ENCODE assay signal across 12 cellular contexts in the genomic region with DNA sequence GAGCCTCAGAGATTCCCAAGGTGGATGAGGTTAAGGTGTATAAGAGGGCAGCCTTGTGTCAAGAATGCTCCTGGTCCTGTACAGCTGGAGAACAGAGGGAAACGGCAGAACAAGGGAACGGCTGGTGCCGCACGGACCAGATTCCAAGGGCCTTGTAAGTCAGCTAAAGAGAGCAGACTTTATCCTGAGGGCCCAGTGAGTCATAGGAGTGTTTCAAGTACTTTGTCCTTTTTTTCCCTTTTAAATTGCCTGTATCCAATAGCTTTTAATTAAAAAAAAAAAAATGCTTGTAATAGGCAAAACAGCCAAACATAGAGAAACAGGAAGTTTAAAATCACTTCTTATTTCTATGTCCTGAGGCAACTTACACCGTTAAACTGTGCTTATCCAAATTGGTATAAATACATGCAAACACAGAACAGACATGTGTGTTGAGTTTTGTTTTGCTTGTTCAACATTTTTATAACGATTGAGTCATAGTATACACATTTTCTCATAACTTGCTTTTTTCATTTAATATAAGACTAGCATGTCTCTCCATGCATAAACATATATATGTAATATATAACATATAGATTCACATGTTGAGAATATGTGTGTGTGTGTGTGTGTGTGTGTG. TPM values are rescaled to one million over a fixed set of nuclear protein-coding genes. Genes with fewer than 3 reads are reported as not detected.
DNase-seq lines count a peak whose midpoint lies in the region; ATAC-seq, FAIRE-seq and TF ChIP-seq lines count a peak whose summit lies in the region.
"Had no signal": no experiment of that assay in that cellular context is flagged by ENCODE, and none has a peak within 500 bp of the region (broad histone marks: within the 10 kb centered on the region; RNA-seq: fewer than 3 reads in every experiment).

No MANE protein-coding gene starts in this region.

- H3K9me3 ChIP-seq in kidney (ENCODE audit: control insufficient read depth in 1 of 2, low read length in 2 of 2), result no peaks in the 10 kb centered on the region
- H3K9me3 ChIP-seq: BE2C had no signal

- BruUV-seq in MCF 10A (replicated peaks; lab: Mats Ljungman, UMichigan), result no TSS peak

- peaks cover 69% of the 10 kb centered on the region for H3K4me1 Mint-ChIP-seq in MCF 10A (ENCODE audit: insufficient read depth, unreplicated experiment)
- H3K4me1 Mint-ChIP-seq in activated naive CD8-positive, alpha-beta T cell treated with anti-CD3 and anti-CD28 coated beads, Interleukin-2, amount 50 U/mL, for 24 hours, result no peaks in the 10 kb centered on the region
- H3K4me1 Mint-ChIP-seq: naive thymus-derived CD8-positive, alpha-beta T cell had no signal

- no peaks in the 10 kb centered on the region for H3K27me3 ChIP-seq in ACC112 (ENCODE audit: insufficient read depth, low read length)
- H3K27me3 ChIP-seq: BE2C had no signal

- H3K9me3 Mint-ChIP-seq in MCF 10A (ENCODE audit: unreplicated experiment), result no peaks in the 10 kb centered on the region
- H3K9me3 Mint-ChIP-seq in activated naive CD8-positive, alpha-beta T cell treated with anti-CD3 and anti-CD28 coated beads, Interleukin-2, amount 50 U/mL, for 24 hours, result no peaks in the 10 kb centered on the region
- H3K9me3 Mint-ChIP-seq: dendritic cell treated with granulocyte-macrophage colony-stimulating factor and Interleukin-4, amounts not matched to agents 40 ng/mL and 50 ng/mL, for 4 days; naive thymus-derived CD8-positive, alpha-beta T cell had no signal

- H3K4me3 Mint-ChIP-seq in MCF 10A (ENCODE audit: unreplicated experiment), result no peak overlapping the region
- H3K4me3 Mint-ChIP-seq in activated naive CD8-positive, alpha-beta T cell treated with anti-CD3 and anti-CD28 coated beads, Interleukin-2, amount 50 U/mL, for 24 hours, result no peak overlapping the region
- H3K4me3 Mint-ChIP-seq: dendritic cell treated with granulocyte-macrophage colony-stimulating factor and Interleukin-4, amounts not matched to agents 40 ng/mL and 50 ng/mL, for 4 days; naive thymus-derived CD8-positive, alpha-beta T cell had no signal

- no peak overlapping the region for H3K9ac ChIP-seq in kidney (ENCODE audit: low read length in 2 of 2)

- DNase-seq in HPDE6-E6E7 (ENCODE audit: extremely low spot score) (peak; percentile 77), MCF 10A (ENCODE audit: unreplicated experiment) (peak; percentile 82), kidney (no peak), HK-2 (ENCODE audit: unreplicated experiment) (no peak)
- no peak for DNase-seq in activated naive CD8-positive, alpha-beta T cell treated with anti-CD3 and anti-CD28 coated beads, Interleukin-2, amount 50 U/mL, for 24 hours
- DNase-seq: BE2C; naive thymus-derived CD8-positive, alpha-beta T cell had no signal

- peak overlapping the region; percentile 15; the same call in 1 of the 2 replicates for H3K4me3 ChIP-seq in ACC112 (ENCODE audit: low read depth, low read length)
- peak overlapping the region in 1 of 2 donors; percentile 7 for H3K4me3 ChIP-seq in kidney (ENCODE audit: low read length in 2 of 2)

- intact Hi-C loops in MCF 10A (cut with micrococcal nuclease), result loop anchor here (10.0 kb wide), 1 partner anchor 548 kb away; no protein-coding TSS in a partner anchor
- intact Hi-C loops in kidney (cut with DNase I), result no loop called here

- peak overlapping the region; percentile 34 for H2AFZ ChIP-seq in ACC112 (ENCODE audit: low read length, unreplicated experiment)

- POLR2A ChIA-PET in MCF 10A (lab: Yijun Ruan, JAX), result interaction anchor here (0.7 to 4.4 kb wide), 10 partner anchors 10 to 143 kb away, joined by 3 to 44 read pairs (median 5); a partner anchor contains a TSS

- H3K27ac ChIP-seq in ACC112 (ENCODE audit: low read depth, low read length), result peak overlapping the region; percentile 47
- peak overlapping the region; percentile 79 to 85 for H3K27ac ChIP-seq in kidney (ENCODE audit: low read depth in 2 of 2, low read length in 2 of 2)

- no peaks in the 10 kb centered on the region for H3K79me2 ChIP-seq in ACC112 (ENCODE audit: control insufficient read depth, insufficient read depth, low read length, unreplicated experiment)

- H3K4me1 ChIP-seq in ACC112 (ENCODE audit: control insufficient read depth, insufficient read depth, low read length, unreplicated experiment) (peaks cover 52% of the 10 kb centered on the region), kidney (ENCODE audit: control insufficient read depth in 1 of 2, insufficient read depth in 1 of 2, low read depth in 1 of 2, low read length in 2 of 2) (peaks cover 26 to 64% of the 10 kb centered on the region in 2 donors)
- H3K4me1 ChIP-seq: BE2C had no signal

- no peaks in the 10 kb centered on the region for H3K36me3 Mint-ChIP-seq in MCF 10A (ENCODE audit: insufficient read depth, unreplicated experiment)
- H3K36me3 Mint-ChIP-seq in activated naive CD8-positive, alpha-beta T cell treated with anti-CD3 and anti-CD28 coated beads, Interleukin-2, amount 50 U/mL, for 24 hours (ENCODE audit: low read depth), result no peaks in the 10 kb centered on the region
- H3K36me3 Mint-ChIP-seq: naive thymus-derived CD8-positive, alpha-beta T cell had no signal

- no peak for TF ChIP-seq CTCF in MCF 10A (IDR thresholded peaks at IDR 0.05; ENCODE audit: unreplicated experiment)
- no peak for TF ChIP-seq CTCF in kidney (IDR thresholded peaks at IDR 0.05; ENCODE audit: borderline replicate concordance, extremely low read depth, insufficient read depth)

- H3K27ac Mint-ChIP-seq in MCF 10A (ENCODE audit: low read depth, unreplicated experiment), result peak overlapping the region; percentile 82
- no peak overlapping the region for H3K27ac Mint-ChIP-seq in activated naive CD8-positive, alpha-beta T cell treated with anti-CD3 and anti-CD28 coated beads, Interleukin-2, amount 50 U/mL, for 24 hours
- H3K27ac Mint-ChIP-seq: dendritic cell treated with granulocyte-macrophage colony-stimulating factor and Interleukin-4, amounts not matched to agents 40 ng/mL and 50 ng/mL, for 4 days; naive thymus-derived CD8-positive, alpha-beta T cell had no signal

- H3K36me3 ChIP-seq in ACC112 (ENCODE audit: insufficient read depth, low read length) (no peaks in the 10 kb centered on the region), kidney (ENCODE audit: control insufficient read depth in 1 of 2, insufficient read depth in 2 of 2, low read length in 2 of 2) (no peaks in the 10 kb centered on the region)
- H3K36me3 ChIP-seq: BE2C had no signal

- CTCF ChIA-PET in MCF 10A (lab: Yijun Ruan, JAX), result interaction anchor here (0.6 to 7.6 kb wide), 8 partner anchors 11 to 139 kb away, joined by 3 to 124 read pairs (median 24); a partner anchor contains a TSS

- peak; percentile 76 for FAIRE-seq in kidney (lab: Jason Lieb, UNC)

- no peak for ATAC-seq in HG02642 (IDR thresholded peaks at IDR 0.05; ENCODE audit: poor library complexity, unreplicated experiment)
- no peak for ATAC-seq in activated naive CD8-positive, alpha-beta T cell treated with anti-CD3 and anti-CD28 coated beads, Interleukin-2, amount 50 U/mL, for 24 hours
- no peak for ATAC-seq in GM21360 (IDR thresholded peaks at IDR 0.05; ENCODE audit: unreplicated experiment)
- ATAC-seq: activated CD4-positive, CD25-positive, alpha-beta regulatory T cell treated with anti-CD3 and anti-CD28 coated beads, Interleukin-2, amount 50 U/mL, for 24 hours; naive thymus-derived CD8-positive, alpha-beta T cell had no signal

- no peaks in the 10 kb centered on the region for H3K27me3 Mint-ChIP-seq in MCF 10A (ENCODE audit: insufficient read depth, unreplicated experiment)
- peaks cover 27% of the 10 kb centered on the region for H3K27me3 Mint-ChIP-seq in activated naive CD8-positive, alpha-beta T cell treated with anti-CD3 and anti-CD28 coated beads, Interleukin-2, amount 50 U/mL, for 24 hours

RNA-seq across cellular contexts. Expression of a gene that starts 42.1 kb away (rescaled TPM):
- 7.6 and 14.4 TPM in 2 replicates for total RNA-seq in MCF 10A (2022)
- total RNA-seq in kidney, result 28.1 TPM
- polyA plus RNA-seq in kidney (ENCODE audit: insufficient read depth, low read depth, low replicate concordance), result 32.4 TPM
- total RNA-seq: naive thymus-derived CD8-positive, alpha-beta T cell had no signal

RNA-seq across cellular contexts. Expression of a gene that starts 43.8 kb away (rescaled TPM):
- total RNA-seq in MCF 10A (2022) (49.1 and 65.4 TPM in 2 replicates), kidney (55.6 TPM)
- 54.7 TPM for polyA plus RNA-seq in kidney (ENCODE audit: insufficient read depth, low read depth, low replicate concordance)

Comparison
In these comparisons a context has a peak if more than half of its experiments do, and no peak if none do; other contexts are left out.
1. DNase-seq: peak in HPDE6-E6E7 (single experiment) and MCF 10A (single experiment); none in kidney (single experiment), HK-2 (single experiment) and activated naive CD8-positive, alpha-beta T cell treated with anti-CD3 and anti-CD28 coated beads, Interleukin-2, amount 50 U/mL, for 24 hours (single experiment).